Comparison of ENCODE assay signal across 8 cellular contexts in genomic region chr14:64986578-64987571, GRCh38. TPM values are rescaled to one million over a fixed set of nuclear protein-coding genes. Genes with fewer than 3 reads are reported as not detected.
DNase-seq lines count a peak whose midpoint lies in the region; ATAC-seq and TF ChIP-seq lines count a peak whose summit lies in the region.

A gene with protein sequence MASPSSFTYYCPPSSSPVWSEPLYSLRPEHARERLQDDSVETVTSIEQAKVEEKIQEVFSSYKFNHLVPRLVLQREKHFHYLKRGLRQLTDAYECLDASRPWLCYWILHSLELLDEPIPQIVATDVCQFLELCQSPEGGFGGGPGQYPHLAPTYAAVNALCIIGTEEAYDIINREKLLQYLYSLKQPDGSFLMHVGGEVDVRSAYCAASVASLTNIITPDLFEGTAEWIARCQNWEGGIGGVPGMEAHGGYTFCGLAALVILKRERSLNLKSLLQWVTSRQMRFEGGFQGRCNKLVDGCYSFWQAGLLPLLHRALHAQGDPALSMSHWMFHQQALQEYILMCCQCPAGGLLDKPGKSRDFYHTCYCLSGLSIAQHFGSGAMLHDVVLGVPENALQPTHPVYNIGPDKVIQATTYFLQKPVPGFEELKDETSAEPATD (plus strand): TSS chr14:64986895. CDS start chr14:64986954, 59 bp downstream.

- ATAC-seq in activated T-helper 17 cell treated with anti-CD3 and anti-CD28 coated beads, Interleukin-2, amount 50 U/mL, for 72 hours (replicated peaks), result peak; percentile 98
- peak; percentile 92 to 94 for ATAC-seq in naive thymus-derived CD8-positive, alpha-beta T cell

- peaks cover 7% of the 10 kb centered on the region for H3K27me3 Mint-ChIP-seq in activated T-helper 17 cell treated with anti-CD3 and anti-CD28 coated beads, Interleukin-2, amount 50 U/mL, for 72 hours
- H3K27me3 Mint-ChIP-seq in naive thymus-derived CD8-positive, alpha-beta T cell, result peaks cover 0 to 6% (median 0%) of the 10 kb centered on the region in 5 donors

- peaks cover 40% of the 10 kb centered on the region for H3K4me1 Mint-ChIP-seq in activated T-helper 17 cell treated with anti-CD3 and anti-CD28 coated beads, Interleukin-2, amount 50 U/mL, for 72 hours
- H3K4me1 Mint-ChIP-seq in naive thymus-derived CD8-positive, alpha-beta T cell, result peaks cover 30 to 59% (median 56%) of the 10 kb centered on the region in 4 donors

- H3K4me3 Mint-ChIP-seq in activated T-helper 17 cell treated with anti-CD3 and anti-CD28 coated beads, Interleukin-2, amount 50 U/mL, for 72 hours, result peak within 1 kb of the TSS; percentile 91
- peak within 1 kb of the TSS; percentile 86 to 99 (median 98) for H3K4me3 Mint-ChIP-seq in naive thymus-derived CD8-positive, alpha-beta T cell

- H3K9me3 Mint-ChIP-seq in activated T-helper 17 cell treated with anti-CD3 and anti-CD28 coated beads, Interleukin-2, amount 50 U/mL, for 72 hours, result no peaks in the 10 kb centered on the region
- H3K9me3 Mint-ChIP-seq in naive thymus-derived CD8-positive, alpha-beta T cell, result no peaks in the 10 kb centered on the region

- H3K27ac Mint-ChIP-seq in activated T-helper 17 cell treated with anti-CD3 and anti-CD28 coated beads, Interleukin-2, amount 50 U/mL, for 72 hours, result peak within 1 kb of the TSS; percentile 97
- peak within 1 kb of the TSS; percentile 91 to 100 (median 98) for H3K27ac Mint-ChIP-seq in naive thymus-derived CD8-positive, alpha-beta T cell

- H3K4me3 ChIP-seq in fibroblast of mammary gland (ENCODE audit: control insufficient read depth, low read depth, low read length), result peak within 1 kb of the TSS; percentile 98

- DNase-seq in ELF-1 (ENCODE audit: low read depth, low spot score) (peak; percentile 98), GOT3 (lab: John Stamatoyannopoulos, UW) (peak; percentile 71), RPMI8226 (peak; percentile 94), fibroblast of mammary gland (ENCODE audit: low read depth) (peak; percentile 96)
- peak; percentile 85 to 99 (median 92) for DNase-seq in naive thymus-derived CD8-positive, alpha-beta T cell
- DNase-seq in stimulated activated naive CD4-positive, alpha-beta T cell (lab: John Stamatoyannopoulos, UW), result peak; percentile 85 to 99 (median 94)

- TF ChIP-seq CTCF in LNCAP (IDR thresholded peaks at IDR 0.05), result peak; percentile 84
- TF ChIP-seq CTCF in fibroblast of mammary gland (conservative IDR thresholded peaks at IDR 0.05; ENCODE audit: control insufficient read depth, insufficient read depth, low read depth, low read length), result peak; percentile 83

- H3K36me3 Mint-ChIP-seq in activated T-helper 17 cell treated with anti-CD3 and anti-CD28 coated beads, Interleukin-2, amount 50 U/mL, for 72 hours (ENCODE audit: low read depth), result peaks cover 28% of the 10 kb centered on the region
- peaks cover 0 to 4% (median 0%) of the 10 kb centered on the region in 3 donors for H3K36me3 Mint-ChIP-seq in naive thymus-derived CD8-positive, alpha-beta T cell

- POLR2A ChIA-PET in naive thymus-derived CD8-positive, alpha-beta T cell (lab: Charles Lee), result interaction anchor here (0.5 to 2.7 kb wide), 15 partner anchors 13 to 620 kb away, joined by 3 to 12 read pairs (median 5); partner anchors contain the start of genes CHURC1 and FUT8

RNA-seq across cellular contexts. Expression of the gene that starts here (rescaled TPM):
- total RNA-seq in activated T-helper 17 cell treated with anti-CD3 and anti-CD28 coated beads, Interleukin-2, amount 50 U/mL, for 72 hours, result 10 to 100 TPM; 24.7 to 47.1 TPM
- 1 to 10 TPM; 9.5 to 9.9 TPM for total RNA-seq in naive thymus-derived CD8-positive, alpha-beta T cell
- 1 to 10 TPM; 2.0 to 7.7 (median 4.2) TPM for polyA plus RNA-seq in naive thymus-derived CD8-positive, alpha-beta T cell

Comparison
In these comparisons a context has a peak if more than half of its experiments do, and no peak if none do; other contexts are left out.
1. Peak in every context shown above with its lines: DNase-seq, ATAC-seq and H3K4me3 ChIP-seq.